Comparison of ENCODE assay signal across 27 cellular contexts in genomic region chr17:78991017-78991783, GRCh38. TPM values are rescaled to one million over a fixed set of nuclear protein-coding genes. Genes with fewer than 3 reads are reported as not detected.
DNase-seq lines count a peak whose midpoint lies in the region; ATAC-seq, FAIRE-seq and TF ChIP-seq lines count a peak whose summit lies in the region.
"Had no signal": no experiment of that assay in that cellular context is flagged by ENCODE, and none has a peak within 500 bp of the region (broad histone marks: within the 10 kb centered on the region; RNA-seq: fewer than 3 reads in every experiment).

No MANE protein-coding gene starts in this region.

- POLR2A ChIA-PET in activated naive CD8-positive, alpha-beta T cell treated with anti-CD3 and anti-CD28 coated beads, Interleukin-2, amount 10 ng/mL, durations not matched to agents 7 days and 5 days (lab: Charles Lee): no interaction called here
- POLR2A ChIA-PET in OCI-LY7 (lab: Charles Lee): interaction anchor here (0.6 kb wide), 1 partner anchor 35 kb away, joined by 3 read pairs; no protein-coding TSS in a partner anchor

- H3K27me3 Mint-ChIP-seq in activated naive CD8-positive, alpha-beta T cell treated with anti-CD3 and anti-CD28 coated beads, Interleukin-2, amount 10 ng/mL, durations not matched to agents 7 days and 5 days: no peaks in the 10 kb centered on the region
- no peaks in the 10 kb centered on the region for H3K27me3 Mint-ChIP-seq in activated naive CD8-positive, alpha-beta T cell treated with anti-CD3 and anti-CD28 coated beads for 36 hours
- H3K27me3 Mint-ChIP-seq: activated T-cell treated with anti-CD3 and anti-CD28 coated beads, Interleukin-2, amount 50 U/mL, for 24 hours; brain; naive B cell had no signal

- peaks cover 14% of the 10 kb centered on the region for H3K4me1 Mint-ChIP-seq in activated naive CD8-positive, alpha-beta T cell treated with anti-CD3 and anti-CD28 coated beads, Interleukin-2, amount 10 ng/mL, durations not matched to agents 7 days and 5 days
- H3K4me1 Mint-ChIP-seq in activated naive CD8-positive, alpha-beta T cell treated with anti-CD3 and anti-CD28 coated beads for 36 hours: peaks cover 18% of the 10 kb centered on the region

- no TSS peak for BruUV-seq in OCI-LY7 (replicated peaks; lab: Mats Ljungman, UMichigan)

- H3K9me3 Mint-ChIP-seq in activated naive CD8-positive, alpha-beta T cell treated with anti-CD3 and anti-CD28 coated beads, Interleukin-2, amount 10 ng/mL, durations not matched to agents 7 days and 5 days: no peaks in the 10 kb centered on the region
- no peaks in the 10 kb centered on the region for H3K9me3 Mint-ChIP-seq in activated naive CD8-positive, alpha-beta T cell treated with anti-CD3 and anti-CD28 coated beads for 36 hours
- H3K9me3 Mint-ChIP-seq: activated T-cell treated with anti-CD3 and anti-CD28 coated beads, Interleukin-2, amount 50 U/mL, for 24 hours; CD8-positive, alpha-beta T cell had no signal

- H3K27ac ChIP-seq in ovary (no peak overlapping the region), OCI-LY7 (ENCODE audit: low read depth, low read length, poor library complexity, severe bottlenecking) (no peak overlapping the region)
- H3K27ac ChIP-seq: A549, neutrophil, thoracic aorta, uterus had no signal

- H4K20me1 ChIP-seq in OCI-LY7 (ENCODE audit: insufficient read depth, low read length): peaks cover 4% of the 10 kb centered on the region; the same call in 1 of the 2 replicates

- TF ChIP-seq CTCF in ovary (IDR thresholded peaks at IDR 0.05): no peak
- TF ChIP-seq CTCF in GM10266 (IDR thresholded peaks at IDR 0.05; ENCODE audit: control insufficient read depth, insufficient read depth, low read depth, missing control alignments): no peak
- TF ChIP-seq CTCF in OCI-LY7 (conservative IDR thresholded peaks at IDR 0.05; ENCODE audit: low read length): no peak

- H3K4me3 Mint-ChIP-seq in activated naive CD8-positive, alpha-beta T cell treated with anti-CD3 and anti-CD28 coated beads, Interleukin-2, amount 10 ng/mL, durations not matched to agents 7 days and 5 days: no peak overlapping the region
- no peak overlapping the region for H3K4me3 Mint-ChIP-seq in activated naive CD8-positive, alpha-beta T cell treated with anti-CD3 and anti-CD28 coated beads for 36 hours
- H3K4me3 Mint-ChIP-seq: activated T-cell treated with anti-CD3 and anti-CD28 coated beads, Interleukin-2, amount 50 U/mL, for 24 hours; brain; CD8-positive, alpha-beta T cell; naive B cell had no signal

- no peak overlapping the region for H3K4me3 ChIP-seq in ovary
- no peak overlapping the region for H3K4me3 ChIP-seq in OCI-LY7 (ENCODE audit: low read depth, low read length, poor library complexity, severe bottlenecking)
- H3K4me3 ChIP-seq: A549, thoracic aorta, uterus had no signal

- no peak for ATAC-seq in activated naive CD8-positive, alpha-beta T cell treated with anti-CD3 and anti-CD28 coated beads, Interleukin-2, amount 10 ng/mL, durations not matched to agents 7 days and 5 days (ENCODE audit: low read depth)
- ATAC-seq in left ventricle myocardium superior (no peak), GM21717 (IDR thresholded peaks at IDR 0.05; ENCODE audit: unreplicated experiment) (no peak)
- ATAC-seq: A549; CD8-positive, alpha-beta T cell; stimulated activated naive CD8-positive, alpha-beta T cell treated with anti-CD3 and anti-CD28 coated beads, Interleukin-15, Interleukin-2, amounts not matched to agents 100 U/mL and 50 U/mL, for 24 hours had no signal

- no peaks in the 10 kb centered on the region for H3K9me2 ChIP-seq in OCI-LY7 (ENCODE audit: insufficient read depth, low read length)

- no peak overlapping the region for H3K27ac Mint-ChIP-seq in activated naive CD8-positive, alpha-beta T cell treated with anti-CD3 and anti-CD28 coated beads, Interleukin-2, amount 10 ng/mL, durations not matched to agents 7 days and 5 days
- no peak overlapping the region for H3K27ac Mint-ChIP-seq in activated naive CD8-positive, alpha-beta T cell treated with anti-CD3 and anti-CD28 coated beads for 36 hours
- H3K27ac Mint-ChIP-seq: activated T-cell treated with anti-CD3 and anti-CD28 coated beads, Interleukin-2, amount 50 U/mL, for 24 hours; CD8-positive, alpha-beta T cell; naive B cell had no signal

- WGBS in ovary, 3 donors: 85 to 89% (median 87%) methylated on average over 33 of the region's 33 CpGs

- no peak for TF ChIP-seq EP300 in ovary (IDR thresholded peaks at IDR 0.05)

- TF ChIP-seq POLR2A in ovary (IDR thresholded peaks at IDR 0.05): no peak

- H3K36me3 ChIP-seq in ovary (no peaks in the 10 kb centered on the region), OCI-LY7 (ENCODE audit: insufficient read depth, low read length) (peaks cover 67% of the 10 kb centered on the region)
- H3K36me3 ChIP-seq: uterus had no signal

- H3K9me3 ChIP-seq in ovary: no peaks in the 10 kb centered on the region
- no peaks in the 10 kb centered on the region for H3K9me3 ChIP-seq in OCI-LY7 (ENCODE audit: low read length)
- H3K9me3 ChIP-seq: A549, neutrophil, thoracic aorta, uterus had no signal

- CTCF ChIA-PET in OCI-LY7 (lab: Charles Lee; ENCODE audit: unreplicated experiment): interaction anchor here (0.6 kb wide), 1 partner anchor 659 kb away, joined by 3 read pairs; no protein-coding TSS in a partner anchor

- H3K79me2 ChIP-seq in OCI-LY7 (ENCODE audit: insufficient read depth, low read depth, low read length): no peaks in the 10 kb centered on the region

- peaks cover 18% of the 10 kb centered on the region for H3K36me3 Mint-ChIP-seq in activated naive CD8-positive, alpha-beta T cell treated with anti-CD3 and anti-CD28 coated beads, Interleukin-2, amount 10 ng/mL, durations not matched to agents 7 days and 5 days
- peaks cover 15% of the 10 kb centered on the region for H3K36me3 Mint-ChIP-seq in activated naive CD8-positive, alpha-beta T cell treated with anti-CD3 and anti-CD28 coated beads for 36 hours

- H3K4me1 ChIP-seq in ovary (ENCODE audit: insufficient read depth) (peaks cover 9% of the 10 kb centered on the region), OCI-LY7 (ENCODE audit: insufficient read depth, low read length, poor library complexity, severe bottlenecking) (peaks cover 9% of the 10 kb centered on the region)

- DNase-seq in activated naive CD8-positive, alpha-beta T cell treated with anti-CD3 and anti-CD28 coated beads, Interleukin-2, amount 10 ng/mL, durations not matched to agents 7 days and 5 days: peak; percentile 12
- no peak for DNase-seq in activated naive CD8-positive, alpha-beta T cell treated with anti-CD3 and anti-CD28 coated beads for 36 hours
- DNase-seq in left ventricle myocardium superior (peak; percentile 20), ovary (peak in 3 of 5 donors; percentile 13 to 38 (median 26)), urothelium cell line (ENCODE audit: low spot score) (no peak), GM10266 (ENCODE audit: extremely low spot score) (no peak), OCI-LY7 (ENCODE audit: low spot score) (no peak)
- DNase-seq: activated CD4-positive, CD25-positive, alpha-beta regulatory T cell; activated T-cell treated with anti-CD3 and anti-CD28 coated beads, Interleukin-2, amount 50 U/mL, for 24 hours; GOT3; hippocampal formation; Kasumi-1; naive B cell; NCI-H1417; NCI-H2081 treated with DMSO at 0.1 percent for 48 hours; NCI-H345; small intestine; stimulated activated naive CD8-positive, alpha-beta T cell treated with anti-CD3 and anti-CD28 coated beads, Interleukin-15, Interleukin-2, amounts not matched to agents 100 U/mL and 50 U/mL, for 24 hours had no signal

- peak; percentile 17 for FAIRE-seq in urothelium cell line (lab: Jason Lieb, UNC)
- FAIRE-seq: A549, endothelial cell of umbilical vein, small intestine had no signal

- no peak overlapping the region for H3K4me2 ChIP-seq in OCI-LY7 (ENCODE audit: low read length)
- H3K4me2 ChIP-seq: A549 had no signal

- no peaks in the 10 kb centered on the region for H3K27me3 ChIP-seq in ovary
- H3K27me3 ChIP-seq: neutrophil, uterus had no signal

- no peak overlapping the region for H2AFZ ChIP-seq in OCI-LY7 (ENCODE audit: low read length)

- intact Hi-C loops in left ventricle myocardium superior (cut with micrococcal nuclease): no loop called here
- intact Hi-C loops in ovary (cut with DNase I): loop anchor here in 2 of 4 donors (10.0 kb wide), 1 partner anchor 404 kb away; no protein-coding TSS in a partner anchor
- intact Hi-C loops in OCI-LY7 (cut with micrococcal nuclease; ENCODE audit: unreplicated experiment): loop anchor here (5.0 kb wide), 1 partner anchor 51 kb away; no protein-coding TSS in a partner anchor

RNA-seq across cellular contexts. Expression of gene LGALS3BP, which starts 11.5 kb away (rescaled TPM):
- total RNA-seq in activated naive CD8-positive, alpha-beta T cell treated with anti-CD3 and anti-CD28 coated beads, Interleukin-2, amount 10 ng/mL, durations not matched to agents 7 days and 5 days: 100 to 1,000 TPM; 193 to 222 TPM
- 10 to 100 TPM; 86.8 to 89.7 TPM for total RNA-seq in activated naive CD8-positive, alpha-beta T cell treated with anti-CD3 and anti-CD28 coated beads for 36 hours
- total RNA-seq in left ventricle myocardium superior (822 TPM), ovary (100 to 1,000 TPM; 191 to 584 (median 250) TPM), OCI-LY7 (2022) (1.3 and 1.7 TPM in 2 replicates)
- 100 to 1,000 TPM; 214 to 251 TPM for polyA plus RNA-seq in ovary
- 0.88 TPM in 1 of 2 replicates, not detected in the other for total RNA-seq in OCI-LY7 (2014; rRNA removed; shearing (Covaris generic))

RNA-seq across cellular contexts. Expression of gene CANT1, which starts 18.4 kb away (rescaled TPM):
- total RNA-seq in activated naive CD8-positive, alpha-beta T cell treated with anti-CD3 and anti-CD28 coated beads, Interleukin-2, amount 10 ng/mL, durations not matched to agents 7 days and 5 days: 10 to 100 TPM; 56.0 to 61.5 TPM
- total RNA-seq in activated naive CD8-positive, alpha-beta T cell treated with anti-CD3 and anti-CD28 coated beads for 36 hours: 10 to 100 TPM; 39.3 to 43.1 TPM
- total RNA-seq in left ventricle myocardium superior (28.2 TPM), ovary (10 to 100 TPM; 20.4 to 48.8 (median 34.3) TPM), OCI-LY7 (2022) (51.7 and 60.5 TPM in 2 replicates)
- polyA plus RNA-seq in ovary: 10 to 100 TPM; 18.6 to 33.8 TPM
- total RNA-seq in OCI-LY7 (2014; rRNA removed; shearing (Covaris generic)): 36.3 and 37.2 TPM in 2 replicates

RNA-seq across cellular contexts. Expression of gene C1QTNF1, which starts 32.8 kb away (rescaled TPM):
- not detected for total RNA-seq in activated naive CD8-positive, alpha-beta T cell treated with anti-CD3 and anti-CD28 coated beads, Interleukin-2, amount 10 ng/mL, durations not matched to agents 7 days and 5 days
- total RNA-seq in activated naive CD8-positive, alpha-beta T cell treated with anti-CD3 and anti-CD28 coated beads for 36 hours: under 1 TPM; 0.12 to 0.14 TPM
- total RNA-seq in left ventricle myocardium superior (247 TPM), ovary (10 to 100 TPM; 41.1 to 85.9 (median 53.5) TPM), OCI-LY7 (2022) (not detected in 2 replicates)
- 10 to 100 TPM; 17.9 to 69.4 TPM for polyA plus RNA-seq in ovary
- total RNA-seq in OCI-LY7 (2014; rRNA removed; shearing (Covaris generic)): not detected in 2 replicates
- total RNA-seq: T-helper 1 cell treated with Interleukin-12 subunit alpha and Interleukin-12 subunit beta and Interleukin-4 antibody, amounts not matched to agents 30 ng/mL and 1 ng/mL, for 36 hours had no signal

Comparison
In these comparisons a context has a peak if more than half of its experiments do, and no peak if none do; other contexts are left out.
1. DNase-seq: peak in activated naive CD8-positive, alpha-beta T cell treated with anti-CD3 and anti-CD28 coated beads, Interleukin-2, amount 10 ng/mL, durations not matched to agents 7 days and 5 days (single experiment), left ventricle myocardium superior (single experiment) and ovary (3 of 5); none in activated naive CD8-positive, alpha-beta T cell treated with anti-CD3 and anti-CD28 coated beads for 36 hours (single experiment), urothelium cell line (single experiment), GM10266 (single experiment) and OCI-LY7 (single experiment).
2. RNA of gene LGALS3BP, which starts 11.5 kb away (total RNA-seq): 822 TPM in left ventricle myocardium superior (single experiment), 191 to 584 TPM in ovary, 193 to 222 TPM in activated naive CD8-positive, alpha-beta T cell treated with anti-CD3 and anti-CD28 coated beads, Interleukin-2, amount 10 ng/mL, durations not matched to agents 7 days and 5 days and 86.8 to 89.7 TPM in activated naive CD8-positive, alpha-beta T cell treated with anti-CD3 and anti-CD28 coated beads for 36 hours; 0.88 to 1.7 TPM in OCI-LY7; every median in the first group is over 10 times any median in the second.
3. RNA of gene C1QTNF1, which starts 32.8 kb away (total RNA-seq): 247 TPM in left ventricle myocardium superior (single experiment) and 41.1 to 85.9 TPM in ovary; 0.12 to 0.14 TPM in activated naive CD8-positive, alpha-beta T cell treated with anti-CD3 and anti-CD28 coated beads for 36 hours, not detected in activated naive CD8-positive, alpha-beta T cell treated with anti-CD3 and anti-CD28 coated beads, Interleukin-2, amount 10 ng/mL, durations not matched to agents 7 days and 5 days and not detected in OCI-LY7; every median in the first group is over 10 times any median in the second.